In genomic region chr10:60358282-60358681, GRCh38 we compare ENCODE assay signal across 12 cellular contexts. TPM values are rescaled to one million over a fixed set of nuclear protein-coding genes. Genes with fewer than 3 reads are reported as not detected.
DNase-seq lines count a peak whose midpoint lies in the region; ATAC-seq and TF ChIP-seq lines count a peak whose summit lies in the region.
"Had no signal": no experiment of that assay in that cellular context is flagged by ENCODE, and none has a peak within 500 bp of the region (broad histone marks: within the 10 kb centered on the region; RNA-seq: fewer than 3 reads in every experiment).

No MANE protein-coding gene starts in this region.

- H3K36me3 Mint-ChIP-seq in activated naive CD4-positive, alpha-beta T cell treated with anti-CD3 and anti-CD28 coated beads for 36 hours (ENCODE audit: low read depth), result no peaks in the 10 kb centered on the region
- no peaks in the 10 kb centered on the region for H3K36me3 Mint-ChIP-seq in activated naive CD4-positive, alpha-beta T cell treated with anti-CD3 and anti-CD28 coated beads, Interleukin-2, amount 10 ng/mL, durations not matched to agents 7 days and 5 days
- H3K36me3 Mint-ChIP-seq in T-cell, result peaks cover under 1% of the 10 kb centered on the region
- H3K36me3 Mint-ChIP-seq in WTC11, result no peaks in the 10 kb centered on the region

- H3K27ac Mint-ChIP-seq in activated naive CD4-positive, alpha-beta T cell treated with anti-CD3 and anti-CD28 coated beads for 36 hours, result no peak overlapping the region
- H3K27ac Mint-ChIP-seq in activated naive CD4-positive, alpha-beta T cell treated with anti-CD3 and anti-CD28 coated beads, Interleukin-2, amount 10 ng/mL, durations not matched to agents 7 days and 5 days, result no peak overlapping the region
- H3K27ac Mint-ChIP-seq in stimulated activated naive CD8-positive, alpha-beta T cell treated with anti-CD3 and anti-CD28 coated beads, Interleukin-15, amount 100 ng/mL, for 72 hours, result no peak overlapping the region
- no peak overlapping the region for H3K27ac Mint-ChIP-seq in T-cell
- H3K27ac Mint-ChIP-seq in WTC11, result no peak overlapping the region

- H3K27me3 Mint-ChIP-seq in activated naive CD4-positive, alpha-beta T cell treated with anti-CD3 and anti-CD28 coated beads for 36 hours (ENCODE audit: low read depth), result no peaks in the 10 kb centered on the region
- no peaks in the 10 kb centered on the region for H3K27me3 Mint-ChIP-seq in activated naive CD4-positive, alpha-beta T cell treated with anti-CD3 and anti-CD28 coated beads, Interleukin-2, amount 10 ng/mL, durations not matched to agents 7 days and 5 days
- no peaks in the 10 kb centered on the region for H3K27me3 Mint-ChIP-seq in stimulated activated naive CD8-positive, alpha-beta T cell treated with anti-CD3 and anti-CD28 coated beads, Interleukin-15, amount 100 ng/mL, for 72 hours
- H3K27me3 Mint-ChIP-seq in T-cell (no peaks in the 10 kb centered on the region), WTC11 (ENCODE audit: low read depth) (no peaks in the 10 kb centered on the region; the same call in 1 of the 2 replicates)

- ATAC-seq in GM21723 (IDR thresholded peaks at IDR 0.05; ENCODE audit: unreplicated experiment) (peak; percentile 98), HG03196 (IDR thresholded peaks at IDR 0.05; ENCODE audit: unreplicated experiment) (peak; percentile 89), T-cell (replicated peaks in 1 of 4) (no peak), WTC11 (no peak)
- ATAC-seq in stimulated activated naive CD8-positive, alpha-beta T cell treated with anti-CD3 and anti-CD28 coated beads, Interleukin-15, amount 100 ng/mL, for 72 hours, result peak; percentile 71
- ATAC-seq: left ventricle myocardium superior had no signal

- H3K4me1 Mint-ChIP-seq in activated naive CD4-positive, alpha-beta T cell treated with anti-CD3 and anti-CD28 coated beads for 36 hours (ENCODE audit: low read depth), result no peaks in the 10 kb centered on the region
- no peaks in the 10 kb centered on the region for H3K4me1 Mint-ChIP-seq in activated naive CD4-positive, alpha-beta T cell treated with anti-CD3 and anti-CD28 coated beads, Interleukin-2, amount 10 ng/mL, durations not matched to agents 7 days and 5 days
- peaks cover 6% of the 10 kb centered on the region for H3K4me1 Mint-ChIP-seq in stimulated activated naive CD8-positive, alpha-beta T cell treated with anti-CD3 and anti-CD28 coated beads, Interleukin-15, amount 100 ng/mL, for 72 hours
- H3K4me1 Mint-ChIP-seq in T-cell, result peaks cover 0 to 5% (median 2%) of the 10 kb centered on the region in 3 donors
- H3K4me1 Mint-ChIP-seq in WTC11, result peaks cover 25% of the 10 kb centered on the region

- no peak overlapping the region for H3K4me3 Mint-ChIP-seq in activated naive CD4-positive, alpha-beta T cell treated with anti-CD3 and anti-CD28 coated beads for 36 hours
- H3K4me3 Mint-ChIP-seq in activated naive CD4-positive, alpha-beta T cell treated with anti-CD3 and anti-CD28 coated beads, Interleukin-2, amount 10 ng/mL, durations not matched to agents 7 days and 5 days, result no peak overlapping the region
- no peak overlapping the region for H3K4me3 Mint-ChIP-seq in stimulated activated naive CD8-positive, alpha-beta T cell treated with anti-CD3 and anti-CD28 coated beads, Interleukin-15, amount 100 ng/mL, for 72 hours
- H3K4me3 Mint-ChIP-seq in T-cell (no peak overlapping the region), WTC11 (no peak overlapping the region)

- DNase-seq in activated naive CD4-positive, alpha-beta T cell treated with anti-CD3 and anti-CD28 coated beads for 36 hours, result peak; percentile 25
- DNase-seq in activated naive CD4-positive, alpha-beta T cell treated with anti-CD3 and anti-CD28 coated beads, Interleukin-2, amount 10 ng/mL, durations not matched to agents 7 days and 5 days, result no peak
- no peak for DNase-seq in stimulated activated naive CD8-positive, alpha-beta T cell treated with anti-CD3 and anti-CD28 coated beads, Interleukin-15, amount 100 ng/mL, for 72 hours
- DNase-seq in iPS-NIHi11 (ENCODE audit: low spot score) (no peak), T-cell (no peak), WTC11 (ENCODE audit: low spot score) (no peak)
- DNase-seq: ACHN, left ventricle myocardium superior, NCI-H2227 treated with DMSO at 0.1 percent for 48 hours, posterior cingulate gyrus had no signal

- intact Hi-C loops in activated naive CD4-positive, alpha-beta T cell treated with anti-CD3 and anti-CD28 coated beads for 36 hours (cut with micrococcal nuclease), result loop anchor here (1.0 kb wide), 1 partner anchor 19 kb away; no protein-coding TSS in a partner anchor

- H3K9me3 Mint-ChIP-seq in activated naive CD4-positive, alpha-beta T cell treated with anti-CD3 and anti-CD28 coated beads for 36 hours, result no peaks in the 10 kb centered on the region
- no peaks in the 10 kb centered on the region for H3K9me3 Mint-ChIP-seq in activated naive CD4-positive, alpha-beta T cell treated with anti-CD3 and anti-CD28 coated beads, Interleukin-2, amount 10 ng/mL, durations not matched to agents 7 days and 5 days
- no peaks in the 10 kb centered on the region for H3K9me3 Mint-ChIP-seq in stimulated activated naive CD8-positive, alpha-beta T cell treated with anti-CD3 and anti-CD28 coated beads, Interleukin-15, amount 100 ng/mL, for 72 hours
- H3K9me3 Mint-ChIP-seq in T-cell, result no peaks in the 10 kb centered on the region
- no peaks in the 10 kb centered on the region for H3K9me3 Mint-ChIP-seq in WTC11

- CTCF ChIA-PET in activated naive CD4-positive, alpha-beta T cell treated with anti-CD3 and anti-CD28 coated beads for 36 hours (lab: Charles Lee), result interaction anchor here (0.6 kb wide), 1 partner anchor 149 kb away, joined by 3 read pairs; no protein-coding TSS in a partner anchor
- CTCF ChIA-PET in activated naive CD4-positive, alpha-beta T cell treated with anti-CD3 and anti-CD28 coated beads, Interleukin-2, amount 10 ng/mL, durations not matched to agents 7 days and 5 days (lab: Charles Lee), result no interaction called here
- CTCF ChIA-PET in T-cell (lab: Charles Lee), result no interaction called here
- CTCF ChIA-PET in WTC11 (lab: Charles Lee), result no interaction called here

- no peak for TF ChIP-seq CTCF in WTC11 (IDR thresholded peaks at IDR 0.05)

- POLR2A ChIA-PET in T-cell (lab: Charles Lee), result no interaction called here
- POLR2A ChIA-PET in WTC11 (lab: Charles Lee), result no interaction called here

TF ChIP-seq in WTC11, 78 proteins besides CTCF, POLR2A, EP300 and RAD21:
- no peak for TF ChIP-seq ETV6 (CRISPR knock-in tag; IDR thresholded peaks at IDR 0.05)
- TF ChIP-seq E2F4 (CRISPR knock-in tag; IDR thresholded peaks at IDR 0.05; ENCODE audit: borderline replicate concordance, low read depth), result no peak
- no peak for TF ChIP-seq ZNF671 (CRISPR knock-in tag; IDR thresholded peaks at IDR 0.05)
- no peak for TF ChIP-seq ZNF425 (CRISPR knock-in tag; conservative IDR thresholded peaks at IDR 0.05)
- TF ChIP-seq USF2 (CRISPR knock-in tag; IDR thresholded peaks at IDR 0.05), result no peak
- TF ChIP-seq ZNF396 (CRISPR knock-in tag; IDR thresholded peaks at IDR 0.05; ENCODE audit: borderline replicate concordance), result no peak
- TF ChIP-seq JUN (CRISPR knock-in tag; IDR thresholded peaks at IDR 0.05), result no peak
- TF ChIP-seq TP53 (CRISPR knock-in tag; IDR thresholded peaks at IDR 0.05), result no peak
- TF ChIP-seq CREB1 (CRISPR knock-in tag; IDR thresholded peaks at IDR 0.05), result no peak
- TF ChIP-seq ZNF121 (CRISPR knock-in tag; IDR thresholded peaks at IDR 0.05), result no peak
- TF ChIP-seq NFE2L1 (CRISPR knock-in tag; IDR thresholded peaks at IDR 0.05), result no peak

RNA-seq across cellular contexts. Expression of gene ANK3, which starts 31.4 kb away (rescaled TPM):
- total RNA-seq in activated naive CD4-positive, alpha-beta T cell treated with anti-CD3 and anti-CD28 coated beads for 36 hours, result 10 to 100 TPM; 11.2 to 13.0 TPM
- total RNA-seq in T-cell (10 to 100 TPM; 43.0 to 74.8 (median 56.7) TPM), WTC11 (2021) (69.0 to 69.6 TPM (median 69.3 TPM) in 3 replicates)

Comparison
In these comparisons a context has a peak if more than half of its experiments do, and no peak if none do; other contexts are left out.
1. ATAC-seq: peak in GM21723 (single experiment), HG03196 (single experiment) and stimulated activated naive CD8-positive, alpha-beta T cell treated with anti-CD3 and anti-CD28 coated beads, Interleukin-15, amount 100 ng/mL, for 72 hours (single experiment); none in T-cell (0 of 4) and WTC11 (single experiment).